Comparison of ENCODE assay signal across 22 cellular contexts in the genomic region with DNA sequence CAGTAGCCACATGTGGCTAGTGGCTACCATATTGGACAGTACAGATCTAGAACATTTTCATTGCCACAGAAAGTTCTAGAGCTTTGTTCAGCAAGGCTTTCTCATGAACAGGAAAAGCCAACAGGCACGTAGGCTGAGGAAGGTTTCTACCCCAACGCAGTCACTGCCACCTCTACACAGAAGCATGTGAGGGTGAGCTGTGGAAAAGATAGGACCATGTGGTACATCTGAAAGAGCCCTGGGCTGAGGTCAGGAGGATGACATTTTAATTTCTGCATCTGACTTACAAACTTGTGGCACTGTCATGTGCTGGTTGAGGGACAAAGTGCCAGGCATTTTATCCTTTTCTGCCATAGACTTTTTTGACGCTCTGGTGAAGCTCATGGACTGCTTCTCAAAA.
A peak's percentile ranks its signal among the peaks of the same experiment; 100 is the strongest.
DNase-seq lines count a peak whose midpoint lies in the region; ATAC-seq, FAIRE-seq and TF ChIP-seq lines count a peak whose summit lies in the region.
"Had no signal": no experiment of that assay in that cellular context is flagged by ENCODE, and none has a peak within 500 bp of the region (broad histone marks: within the 10 kb centered on the region; RNA-seq: fewer than 3 reads in every experiment).

No MANE protein-coding gene starts in this region.

- peak overlapping the region; percentile 91 for H3K4ac ChIP-seq in H1 (replicated peaks; ENCODE audit: insufficient read length, low read depth, low read length)

- intact Hi-C loops in activated CD8-positive, alpha-beta T cell treated with anti-CD3 and anti-CD28 coated beads for 36 hours (cut with micrococcal nuclease), result no loop called here
- intact Hi-C loops in CD4-positive, alpha-beta T cell (cut with DNase I, micrococcal nuclease), result no loop called here

- H3K27ac ChIP-seq in H1 (ENCODE audit: low read depth, low read length), result no peak overlapping the region
- no peak overlapping the region for H3K27ac ChIP-seq in CD4-positive, alpha-beta T cell (ENCODE audit: low read depth, low read length)
- H3K27ac ChIP-seq: BLaER1 treated with 17β-estradiol and CSF1 and Interleukin-3, amounts not matched to agents 10 nM and 100 nM; GM23248; HL-60 had no signal

- no peak overlapping the region for H4K8ac ChIP-seq in H1 (ENCODE audit: extremely low read depth, insufficient read depth, low read length)

- H2BK5ac ChIP-seq in H1 (ENCODE audit: low read depth, low read length), result no peak overlapping the region

- ATAC-seq in activated CD8-positive, alpha-beta T cell treated with anti-CD3 and anti-CD28 coated beads for 36 hours, result no peak
- no peak for ATAC-seq in activated CD8-positive, alpha-beta T cell treated with anti-CD3 and anti-CD28 coated beads, Interleukin-2, amount 10 ng/mL, durations not matched to agents 7 days and 5 days
- ATAC-seq in stimulated activated naive CD8-positive, alpha-beta T cell treated with anti-CD3 and anti-CD28 coated beads, Interleukin-15, amount 100 ng/mL, for 72 hours, result peak; percentile 70
- ATAC-seq in GM18867 (IDR thresholded peaks at IDR 0.05; ENCODE audit: unreplicated experiment), result no peak
- ATAC-seq in CD4-positive, alpha-beta T cell (ENCODE audit: poor library complexity), result no peak
- ATAC-seq: GM12878, HCT116 had no signal

- no peak overlapping the region for H3K23ac ChIP-seq in H1 (ENCODE audit: insufficient read length)

- no peaks in the 10 kb centered on the region for H3K36me3 Mint-ChIP-seq in activated CD8-positive, alpha-beta T cell treated with anti-CD3 and anti-CD28 coated beads for 36 hours (ENCODE audit: low read depth)
- H3K36me3 Mint-ChIP-seq in activated CD8-positive, alpha-beta T cell treated with anti-CD3 and anti-CD28 coated beads, Interleukin-2, amount 10 ng/mL, durations not matched to agents 7 days and 5 days (ENCODE audit: low read depth), result no peaks in the 10 kb centered on the region
- H3K36me3 Mint-ChIP-seq in CD4-positive, alpha-beta T cell (ENCODE audit: low read depth), result no peaks in the 10 kb centered on the region
- H3K36me3 Mint-ChIP-seq: CD8-positive, alpha-beta memory T cell had no signal

- H3K79me1 ChIP-seq in H1 (ENCODE audit: low read depth, low read length), result no peaks in the 10 kb centered on the region

- H3K23me2 ChIP-seq in H1 (ENCODE audit: low read depth, low read length), result no peaks in the 10 kb centered on the region

- H3K36me3 ChIP-seq in H1 (ENCODE audit: control insufficient read depth in 2 of 4, insufficient read depth in 4 of 4, low read length in 3 of 4), result no peaks in the 10 kb centered on the region
- H3K36me3 ChIP-seq: BLaER1 treated with 17β-estradiol and CSF1 and Interleukin-3, amounts not matched to agents 10 nM and 100 nM had no signal

- no peaks in the 10 kb centered on the region for H4K20me1 ChIP-seq in H1 (replicated peaks in 1 of 2; ENCODE audit: control insufficient read depth in 1 of 2, insufficient read depth in 2 of 2, low read length in 2 of 2)
- H4K20me1 ChIP-seq: BLaER1 treated with 17β-estradiol and CSF1 and Interleukin-3, amounts not matched to agents 10 nM and 100 nM had no signal

- H4K91ac ChIP-seq in H1 (replicated peaks; ENCODE audit: insufficient read length, low read length), result no peak overlapping the region

- no peak overlapping the region for H3K4me2 ChIP-seq in H1 (ENCODE audit: insufficient read depth in 1 of 2, low read depth in 2 of 2, low read length in 2 of 2)

- H3K27me3 ChIP-seq in H1 (replicated peaks in 1 of 4; ENCODE audit: control insufficient read depth in 3 of 4, extremely low read depth in 1 of 4, insufficient read depth in 3 of 4, low read length in 3 of 4), result no peaks in the 10 kb centered on the region
- no peaks in the 10 kb centered on the region for H3K27me3 ChIP-seq in CD4-positive, alpha-beta T cell (ENCODE audit: control insufficient read depth, insufficient read depth, low read length)
- H3K27me3 ChIP-seq: BLaER1 treated with 17β-estradiol and CSF1 and Interleukin-3, amounts not matched to agents 10 nM and 100 nM had no signal

- POLR2A ChIA-PET in activated CD8-positive, alpha-beta T cell treated with anti-CD3 and anti-CD28 coated beads for 36 hours (lab: Charles Lee), result no interaction called here
- POLR2A ChIA-PET in activated CD8-positive, alpha-beta T cell treated with anti-CD3 and anti-CD28 coated beads, Interleukin-2, amount 10 ng/mL, durations not matched to agents 7 days and 5 days (lab: Charles Lee), result no interaction called here
- POLR2A ChIA-PET in H1 (lab: Charles Lee; ENCODE audit: partially characterized antibody), result no interaction called here
- POLR2A ChIA-PET in CD4-positive, alpha-beta T cell (lab: Charles Lee), result no interaction called here

- no peak overlapping the region for H4K5ac ChIP-seq in H1 (ENCODE audit: insufficient read length, low read depth, low read length)

- no peak overlapping the region for H2BK120ac ChIP-seq in H1 (replicated peaks; ENCODE audit: low read depth, low read length)

- no peak for TF ChIP-seq RAD21 in H1 (IDR thresholded peaks at IDR 0.05 in 1 of 2, conservative IDR thresholded peaks at IDR 0.05 in 1 of 2; ENCODE audit: low read depth in 2 of 2, low read length in 2 of 2)

- in situ Hi-C loops in SK-MEL-5 (cut with HindIII; ENCODE audit: low pct_unique_long_range_greater_than_20kb, low sequenced_read_pairs), result no loop called here

- H3K14ac ChIP-seq in H1 (ENCODE audit: insufficient read length), result no peak overlapping the region

- no peaks in the 10 kb centered on the region for H3K27me3 Mint-ChIP-seq in activated CD8-positive, alpha-beta T cell treated with anti-CD3 and anti-CD28 coated beads for 36 hours
- no peaks in the 10 kb centered on the region for H3K27me3 Mint-ChIP-seq in activated CD8-positive, alpha-beta T cell treated with anti-CD3 and anti-CD28 coated beads, Interleukin-2, amount 10 ng/mL, durations not matched to agents 7 days and 5 days (ENCODE audit: low read depth)
- peaks cover 8% of the 10 kb centered on the region for H3K27me3 Mint-ChIP-seq in stimulated activated naive CD8-positive, alpha-beta T cell treated with anti-CD3 and anti-CD28 coated beads, Interleukin-15, amount 100 ng/mL, for 72 hours
- H3K27me3 Mint-ChIP-seq in CD4-positive, alpha-beta T cell, result no peaks in the 10 kb centered on the region

- no peak for FAIRE-seq in H1 (lab: Jason Lieb, UNC)
- FAIRE-seq: GM12878 had no signal

- H3K9me3 Mint-ChIP-seq in activated CD8-positive, alpha-beta T cell treated with anti-CD3 and anti-CD28 coated beads for 36 hours, result no peaks in the 10 kb centered on the region
- no peaks in the 10 kb centered on the region for H3K9me3 Mint-ChIP-seq in activated CD8-positive, alpha-beta T cell treated with anti-CD3 and anti-CD28 coated beads, Interleukin-2, amount 10 ng/mL, durations not matched to agents 7 days and 5 days (ENCODE audit: insufficient read depth)
- peaks cover 0 to 15% of the 10 kb centered on the region in 2 donors for H3K9me3 Mint-ChIP-seq in stimulated activated naive CD8-positive, alpha-beta T cell treated with anti-CD3 and anti-CD28 coated beads, Interleukin-15, amount 100 ng/mL, for 72 hours
- no peaks in the 10 kb centered on the region for H3K9me3 Mint-ChIP-seq in CD4-positive, alpha-beta T cell
- H3K9me3 Mint-ChIP-seq: HFFc6 had no signal

- H3K4me3 Mint-ChIP-seq in activated CD8-positive, alpha-beta T cell treated with anti-CD3 and anti-CD28 coated beads for 36 hours, result no peak overlapping the region
- no peak overlapping the region for H3K4me3 Mint-ChIP-seq in activated CD8-positive, alpha-beta T cell treated with anti-CD3 and anti-CD28 coated beads, Interleukin-2, amount 10 ng/mL, durations not matched to agents 7 days and 5 days
- H3K4me3 Mint-ChIP-seq in stimulated activated naive CD8-positive, alpha-beta T cell treated with anti-CD3 and anti-CD28 coated beads, Interleukin-15, amount 100 ng/mL, for 72 hours, result no peak overlapping the region
- no peak overlapping the region for H3K4me3 Mint-ChIP-seq in CD4-positive, alpha-beta T cell
- H3K4me3 Mint-ChIP-seq: B cell; CD8-positive, alpha-beta memory T cell; HFFc6 had no signal

- peaks cover 20% of the 10 kb centered on the region for H3K4me1 Mint-ChIP-seq in activated CD8-positive, alpha-beta T cell treated with anti-CD3 and anti-CD28 coated beads for 36 hours (ENCODE audit: low read depth)
- H3K4me1 Mint-ChIP-seq in activated CD8-positive, alpha-beta T cell treated with anti-CD3 and anti-CD28 coated beads, Interleukin-2, amount 10 ng/mL, durations not matched to agents 7 days and 5 days (ENCODE audit: low read depth), result peaks cover 2% of the 10 kb centered on the region
- H3K4me1 Mint-ChIP-seq in stimulated activated naive CD8-positive, alpha-beta T cell treated with anti-CD3 and anti-CD28 coated beads, Interleukin-15, amount 100 ng/mL, for 72 hours, result peaks cover 38% of the 10 kb centered on the region
- no peaks in the 10 kb centered on the region for H3K4me1 Mint-ChIP-seq in CD4-positive, alpha-beta T cell (ENCODE audit: low read depth)
- H3K4me1 Mint-ChIP-seq: B cell; CD8-positive, alpha-beta memory T cell had no signal

- CTCF ChIA-PET in activated CD8-positive, alpha-beta T cell treated with anti-CD3 and anti-CD28 coated beads for 36 hours (lab: Charles Lee), result no interaction called here
- CTCF ChIA-PET in activated CD8-positive, alpha-beta T cell treated with anti-CD3 and anti-CD28 coated beads, Interleukin-2, amount 10 ng/mL, durations not matched to agents 7 days and 5 days (lab: Charles Lee), result no interaction called here
- CTCF ChIA-PET in H1 (lab: Charles Lee; ENCODE audit: partially characterized antibody), result no interaction called here
- CTCF ChIA-PET in CD4-positive, alpha-beta T cell (lab: Charles Lee), result no interaction called here

- TF ChIP-seq EP300 in H1 (IDR thresholded peaks at IDR 0.05; ENCODE audit: borderline replicate concordance in 1 of 2, low read depth in 2 of 2, low read length in 2 of 2), result no peak

- H3K27ac Mint-ChIP-seq in activated CD8-positive, alpha-beta T cell treated with anti-CD3 and anti-CD28 coated beads for 36 hours, result no peak overlapping the region
- no peak overlapping the region for H3K27ac Mint-ChIP-seq in activated CD8-positive, alpha-beta T cell treated with anti-CD3 and anti-CD28 coated beads, Interleukin-2, amount 10 ng/mL, durations not matched to agents 7 days and 5 days
- H3K27ac Mint-ChIP-seq in stimulated activated naive CD8-positive, alpha-beta T cell treated with anti-CD3 and anti-CD28 coated beads, Interleukin-15, amount 100 ng/mL, for 72 hours, result no peak overlapping the region
- H3K27ac Mint-ChIP-seq in CD4-positive, alpha-beta T cell, result no peak overlapping the region
- H3K27ac Mint-ChIP-seq: B cell, HFFc6 had no signal

- no peak overlapping the region for H2BK15ac ChIP-seq in H1 (ENCODE audit: low read length)

- H3K18ac ChIP-seq in H1 (ENCODE audit: extremely low read depth, low read length), result no peak overlapping the region

- no peaks in the 10 kb centered on the region for H3K9me3 ChIP-seq in H1 (ENCODE audit: insufficient read depth in 2 of 2, low read depth in 1 of 2, low read length in 1 of 2)
- H3K9me3 ChIP-seq in CD4-positive, alpha-beta T cell (ENCODE audit: control insufficient read depth, low read length), result no peaks in the 10 kb centered on the region

- H3K56ac ChIP-seq in H1 (replicated peaks; ENCODE audit: insufficient read length, low read depth, low read length), result no peak overlapping the region

- 67% methylated on average over 3 of the region's 3 CpGs; no CpG with 5 or more reads in 1 of the 2 experiments for WGBS in H1 (ENCODE audit: extremely low coverage in 1 of 2, insufficient coverage in 1 of 2, insufficient read length in 1 of 2, insufficient replicate concordance in 2 of 2, low coverage in 1 of 2, low lambda C conversion rate in 2 of 2, missing lambda C conversion rate in 1 of 2), 2 experiments

- H3K9ac ChIP-seq in H1 (replicated peaks in 1 of 4; ENCODE audit: extremely low read depth in 1 of 4, low read depth in 3 of 4, low read length in 3 of 4), result no peak overlapping the region
- H3K9ac ChIP-seq: BLaER1 treated with 17β-estradiol and CSF1 and Interleukin-3, amounts not matched to agents 10 nM and 100 nM; GM23248 had no signal

- DNase-seq in activated CD8-positive, alpha-beta T cell treated with anti-CD3 and anti-CD28 coated beads for 36 hours, result peak; percentile 28
- DNase-seq in activated CD8-positive, alpha-beta T cell treated with anti-CD3 and anti-CD28 coated beads, Interleukin-2, amount 10 ng/mL, durations not matched to agents 7 days and 5 days, result no peak
- DNase-seq in SK-MEL-5 (ENCODE audit: low read depth, low spot score) (peak; percentile 11), H1 (ENCODE audit: low read depth in 1 of 2, low spot score in 2 of 2) (no peak)
- peak in 1 of 2 donors; percentile 9 for DNase-seq in stimulated activated naive CD8-positive, alpha-beta T cell treated with anti-CD3 and anti-CD28 coated beads, Interleukin-15, amount 100 ng/mL, for 72 hours
- no peak for DNase-seq in CD4-positive, alpha-beta T cell
- DNase-seq: 8988T; CD8-positive, alpha-beta memory T cell; COR-L47; DMS 273 treated with DMSO at 0.1 percent for 48 hours; DMS53; DND-41; EL; GM23248; H7; HFFc6 had no signal

- no peak overlapping the region for H2BK12ac ChIP-seq in H1 (ENCODE audit: low read depth, low read length)

- no peak overlapping the region for H2BK20ac ChIP-seq in H1 (ENCODE audit: low read length)

- H3K79me2 ChIP-seq in H1 (ENCODE audit: control insufficient read depth in 1 of 2, insufficient read depth in 2 of 2, low read length in 2 of 2), result no peaks in the 10 kb centered on the region

- no peak overlapping the region for H3K4me3 ChIP-seq in H1 (ENCODE audit: extremely low read depth in 1 of 4, insufficient read depth in 2 of 4, low read depth in 3 of 4, low read length in 4 of 4)
- H3K4me3 ChIP-seq: BLaER1 treated with 17β-estradiol and CSF1 and Interleukin-3, amounts not matched to agents 10 nM and 100 nM; GM12878; GM23248 had no signal

- H2AFZ ChIP-seq in H1 (ENCODE audit: low read length), result no peak overlapping the region
- H2AFZ ChIP-seq: GM23248 had no signal

- no peak for TF ChIP-seq POLR2A in H1 (IDR thresholded peaks at IDR 0.05; ENCODE audit: control extremely low read depth in 1 of 2, low read depth in 2 of 2, low read length in 2 of 2)

- peaks cover 0 to 3% (median 0%) of the 10 kb centered on the region in 4 experiments; a peak in 1 of 7 replicates for H3K4me1 ChIP-seq in H1 (replicated peaks in 1 of 4; ENCODE audit: control insufficient read depth in 3 of 4, insufficient read depth in 4 of 4, low read length in 3 of 4)

- no peak overlapping the region for H2AK5ac ChIP-seq in H1 (ENCODE audit: low read depth, low read length)

- TF ChIP-seq CTCF in activated CD8-positive, alpha-beta T cell treated with anti-CD3 and anti-CD28 coated beads for 36 hours (IDR thresholded peaks at IDR 0.05), result no peak
- no peak for TF ChIP-seq CTCF in H1 (IDR thresholded peaks at IDR 0.05; ENCODE audit: control extremely low read depth in 1 of 3, insufficient read depth in 1 of 3, low read depth in 1 of 3, low read length in 3 of 3)
- TF ChIP-seq CTCF in CD4-positive, alpha-beta T cell (IDR thresholded peaks at IDR 0.05), result no peak

Comparison
In these comparisons a context has a peak if more than half of its experiments do, and no peak if none do; other contexts are left out.
1. DNase-seq: peak in activated CD8-positive, alpha-beta T cell treated with anti-CD3 and anti-CD28 coated beads for 36 hours (single experiment) and SK-MEL-5 (single experiment); none in activated CD8-positive, alpha-beta T cell treated with anti-CD3 and anti-CD28 coated beads, Interleukin-2, amount 10 ng/mL, durations not matched to agents 7 days and 5 days (single experiment), H1 (0 of 2) and CD4-positive, alpha-beta T cell (0 of 10).